21 cellular contexts compared by ENCODE assay signal in genomic region chr11:107780775-107781174, GRCh38.
DNase-seq lines count a peak whose midpoint lies in the region; ATAC-seq and TF ChIP-seq lines count a peak whose summit lies in the region.
"Had no signal": no experiment of that assay in that cellular context is flagged by ENCODE, and none has a peak within 500 bp of the region (broad histone marks: within the 10 kb centered on the region; RNA-seq: fewer than 3 reads in every experiment).

No MANE protein-coding gene starts in this region.

- no peaks in the 10 kb centered on the region for H3K36me3 ChIP-seq in HCT116 (ENCODE audit: control insufficient read depth in 1 of 2, insufficient read depth in 2 of 2, low read length in 2 of 2)
- H3K36me3 ChIP-seq in PC-3 (ENCODE audit: low read depth, low read length) = no peaks in the 10 kb centered on the region
- H3K36me3 ChIP-seq in mucosa of descending colon (ENCODE audit: low read depth) = no peaks in the 10 kb centered on the region

- H2AFZ ChIP-seq in HCT116 (ENCODE audit: low read depth, low read length, poor library complexity, severe bottlenecking) (peak overlapping the region; percentile 94), PC-3 (ENCODE audit: low read length) (peak overlapping the region; percentile 39)
- H2AFZ ChIP-seq: hepatocyte had no signal

- H3K9ac ChIP-seq in HCT116 (ENCODE audit: low read length) = no peak overlapping the region
- H3K9ac ChIP-seq in PC-3 (ENCODE audit: low read length) = no peak overlapping the region

- CTCF ChIA-PET in HCT116 (lab: Charles Lee) (no interaction called here), PC-3 (lab: Charles Lee) (no interaction called here)

- H3K9me3 ChIP-seq in HCT116 (ENCODE audit: control insufficient read depth in 1 of 2, insufficient read depth in 1 of 2, low read depth in 1 of 2, low read length in 2 of 2) (no peaks in the 10 kb centered on the region), PC-3 (ENCODE audit: low read length) (no peaks in the 10 kb centered on the region), mucosa of descending colon (no peaks in the 10 kb centered on the region)

- H3K27me3 ChIP-seq in HCT116 (ENCODE audit: insufficient read depth, low read length) (no peaks in the 10 kb centered on the region), PC-3 (ENCODE audit: low read length) (no peaks in the 10 kb centered on the region)
- H3K27me3 ChIP-seq: hepatocyte had no signal

- RAD21 ChIA-PET in HCT116 (lab: Charles Lee; ENCODE audit: low non-redundant PET in 1 of 2, low total read pairs in 2 of 2, uncharacterized antibody in 2 of 2, unreplicated experiment in 2 of 2) = no interaction called here

- H3K4me3 ChIP-seq in HCT116 (replicated peaks in 1 of 2; ENCODE audit: low read depth in 1 of 2, low read length in 2 of 2) = no peak overlapping the region
- H3K4me3 ChIP-seq in PC-3 (ENCODE audit: low read length) = no peak overlapping the region
- H3K4me3 ChIP-seq in epithelial cell of esophagus (ENCODE audit: low read length) = no peak overlapping the region
- no peak overlapping the region for H3K4me3 ChIP-seq in mucosa of descending colon
- H3K4me3 ChIP-seq: hepatocyte, skin epidermis had no signal

- no peaks in the 10 kb centered on the region for H4K20me1 ChIP-seq in HCT116 (ENCODE audit: insufficient read depth)
- no peaks in the 10 kb centered on the region for H4K20me1 ChIP-seq in PC-3 (ENCODE audit: low read length)

- peak; percentile 32; the same call in 1 of the 2 replicates for TF ChIP-seq RAD21 in HCT116 (IDR thresholded peaks at IDR 0.05; ENCODE audit: low read depth)

- intact Hi-C loops in HCT116 (cut with micrococcal nuclease) = no loop called here
- intact Hi-C loops in PC-3 (cut with micrococcal nuclease) = loop anchor here (10.0 kb wide), 1 partner anchor 114 kb away; no protein-coding TSS in a partner anchor
- intact Hi-C loops in mucosa of descending colon (cut with DNase I, micrococcal nuclease) = no loop called here

- H3K4me2 ChIP-seq in HCT116 (ENCODE audit: low read length) (no peak overlapping the region), PC-3 (ENCODE audit: low read length) (peak overlapping the region; percentile 50)
- H3K4me2 ChIP-seq: hepatocyte had no signal

- H3K4me1 ChIP-seq in HCT116 (ENCODE audit: control insufficient read depth in 1 of 2, insufficient read depth in 2 of 2, low read length in 2 of 2) = no peaks in the 10 kb centered on the region
- H3K4me1 ChIP-seq in PC-3 (ENCODE audit: insufficient read depth, low read length) = no peaks in the 10 kb centered on the region; the same call in 1 of the 2 replicates
- no peaks in the 10 kb centered on the region for H3K4me1 ChIP-seq in mucosa of descending colon (ENCODE audit: low read depth)

- H3F3A ChIP-seq in PC-3 (ENCODE audit: low read length, unreplicated experiment) = no peaks in the 10 kb centered on the region

- no peak for TF ChIP-seq POLR2A in HCT116 (IDR thresholded peaks at IDR 0.05; ENCODE audit: borderline replicate concordance, extremely low read depth, insufficient read depth, insufficient read length)

- peak; percentile 15 for DNase-seq in EH (ENCODE audit: low read depth)
- DNase-seq in HCT116 (ENCODE audit: low read depth, low spot score) = no peak
- peak; percentile 63 for DNase-seq in PC-3
- peak; percentile 14 for DNase-seq in epithelial cell of esophagus (ENCODE audit: low read depth)
- DNase-seq in mesenteric fat pad (ENCODE audit: low spot score) = no peak
- no peak for DNase-seq in NCI-H2107 treated with DMSO at 0.1 percent for 48 hours (lab: John Stamatoyannopoulos, UW; ENCODE audit: unreplicated experiment)
- DNase-seq in mucosa of descending colon = no peak
- DNase-seq: activated CD8-positive, alpha-beta memory T cell treated with anti-CD3 and anti-CD28 coated beads, Interleukin-2, amount 10 ng/mL, durations not matched to agents 7 days and 5 days; caudate nucleus; DMS153; effector CD8-positive, alpha-beta T cell; islet precursor cell; NCI-H1105; stimulated activated CD4-positive, alpha-beta T cell treated with anti-CD3 and anti-CD28 coated beads, Interleukin-4, amount 100 ng/mL, for 4 hours; stimulated activated CD8-positive, alpha-beta memory T cell treated with anti-CD3 and anti-CD28 coated beads, Interleukin-4, amount 100 ng/mL, for 48 hours; T-helper 9 cell had no signal

- POLR2A ChIA-PET in HCT116 (lab: Charles Lee) (no interaction called here), PC-3 (lab: Charles Lee; ENCODE audit: unreplicated experiment) (no interaction called here)

- BruUV-seq in HCT116 (replicated peaks; lab: Mats Ljungman, UMichigan) (no TSS peak), PC-3 (replicated peaks; lab: Mats Ljungman, UMichigan) (no TSS peak)

- TF ChIP-seq CTCF in HCT116 (IDR thresholded peaks at IDR 0.05 in 2 of 3, conservative IDR thresholded peaks at IDR 0.05 in 1 of 3; ENCODE audit: borderline replicate concordance in 1 of 3, insufficient read depth in 1 of 3, low read depth in 2 of 3, low read length in 2 of 3) = peak in 2 of 3 experiments; percentile 22 to 40; a peak in 2 of 6 replicates
- peak; percentile 80 for TF ChIP-seq CTCF in PC-3 (conservative IDR thresholded peaks at IDR 0.05; ENCODE audit: low read depth, low read length)
- TF ChIP-seq CTCF in epithelial cell of esophagus (IDR thresholded peaks at IDR 0.05; ENCODE audit: insufficient read depth, low read depth, low read length, missing control alignments) = peak; percentile 11
- TF ChIP-seq CTCF in mucosa of descending colon (IDR thresholded peaks at IDR 0.05) = no peak

- H3K79me2 ChIP-seq in HCT116 (ENCODE audit: insufficient read depth, low read length) = no peaks in the 10 kb centered on the region
- no peaks in the 10 kb centered on the region for H3K79me2 ChIP-seq in PC-3 (ENCODE audit: low read length)
- H3K79me2 ChIP-seq: hepatocyte had no signal

- H3K9me2 ChIP-seq in HCT116 (ENCODE audit: insufficient read depth) = no peaks in the 10 kb centered on the region
- no peaks in the 10 kb centered on the region for H3K9me2 ChIP-seq in PC-3 (replicated peaks; ENCODE audit: low read length)

- ATAC-seq in HCT116 (peak; percentile 60; the same call in 1 of the 2 replicates), PC-3 (peak; percentile 57), HG03521 (IDR thresholded peaks at IDR 0.05; ENCODE audit: unreplicated experiment) (no peak), mucosa of descending colon (no peak)
- ATAC-seq: activated CD8-positive, alpha-beta memory T cell treated with anti-CD3 and anti-CD28 coated beads, Interleukin-2, amount 10 ng/mL, durations not matched to agents 7 days and 5 days; HepG2; natural killer cell treated with Interleukin-12 subunit alpha and Interleukin-12 subunit beta and Interleukin-15 and Interleukin-18, amount 100 ng/mL, for 72 hours had no signal

- no peak overlapping the region for H3K27ac ChIP-seq in HCT116 (ENCODE audit: low read depth, low read length)
- H3K27ac ChIP-seq in PC-3 (ENCODE audit: low read length) = no peak overlapping the region
- H3K27ac ChIP-seq: hepatocyte, skin epidermis had no signal

TF ChIP-seq in HCT116, 20 proteins besides CTCF, POLR2A, EP300 and RAD21:
- TF ChIP-seq EZH2 (IDR thresholded peaks at IDR 0.05) (no peak), ZFX (IDR thresholded peaks at IDR 0.05) (no peak), CEBPB (IDR thresholded peaks at IDR 0.05; ENCODE audit: low read depth) (no peak), YY1 (IDR thresholded peaks at IDR 0.05; ENCODE audit: extremely low read depth, insufficient replicate concordance, low read depth, low read length) (no peak), ELF1 (IDR thresholded peaks at IDR 0.05; ENCODE audit: borderline replicate concordance, low read depth) (no peak), SP1 (IDR thresholded peaks at IDR 0.05; ENCODE audit: low read depth) (no peak), MAX (IDR thresholded peaks at IDR 0.05) (no peak), FOSL1 (IDR thresholded peaks at IDR 0.05; ENCODE audit: low read depth) (no peak), SRF (IDR thresholded peaks at IDR 0.05; ENCODE audit: low read depth) (no peak), ZNF274 (IDR thresholded peaks at IDR 0.05; ENCODE audit: low read depth, low read length) (no peak), ZBTB33 (IDR thresholded peaks at IDR 0.05; ENCODE audit: extremely low read depth, insufficient replicate concordance, low read length) (no peak)

Comparison
In these comparisons a context has a peak if more than half of its experiments do, and no peak if none do; other contexts are left out.
1. DNase-seq: peak in EH (single experiment), PC-3 (single experiment) and epithelial cell of esophagus (single experiment); none in HCT116 (single experiment), mesenteric fat pad (single experiment), NCI-H2107 treated with DMSO at 0.1 percent for 48 hours (single experiment) and mucosa of descending colon (0 of 3).
2. ATAC-seq: peak in HCT116 (single experiment) and PC-3 (single experiment); none in HG03521 (single experiment) and mucosa of descending colon (single experiment).